9 cellular contexts compared by ENCODE assay signal in genomic region chr6:116444092-116444491, GRCh38. TPM values are rescaled to one million over a fixed set of nuclear protein-coding genes. Genes with fewer than 3 reads are reported as not detected.
DNase-seq lines count a peak whose midpoint lies in the region; ATAC-seq, FAIRE-seq and TF ChIP-seq lines count a peak whose summit lies in the region.
"Had no signal": no experiment of that assay in that cellular context is flagged by ENCODE, and none has a peak within 500 bp of the region (broad histone marks: within the 10 kb centered on the region; RNA-seq: fewer than 3 reads in every experiment).

No MANE protein-coding gene starts in this region.

- CTCF ChIA-PET in OCI-LY7 (lab: Charles Lee; ENCODE audit: unreplicated experiment) = no interaction called here

- no peaks in the 10 kb centered on the region for H3K79me2 ChIP-seq in OCI-LY7 (ENCODE audit: insufficient read depth, low read depth, low read length)
- no peaks in the 10 kb centered on the region for H3K79me2 ChIP-seq in osteoblast (ENCODE audit: insufficient read depth, low read length)

- BruUV-seq in OCI-LY7 (replicated peaks; lab: Mats Ljungman, UMichigan) = no TSS peak

- H2AFZ ChIP-seq in OCI-LY7 (ENCODE audit: low read length) (no peak overlapping the region), osteoblast (ENCODE audit: low read length) (no peak overlapping the region)

- H3K4me2 ChIP-seq in OCI-LY7 (ENCODE audit: low read length) (no peak overlapping the region), osteoblast (ENCODE audit: insufficient read depth, low read length) (no peak overlapping the region)

- POLR2A ChIA-PET in OCI-LY7 (lab: Charles Lee) = interaction anchor here (1.1 to 1.4 kb wide), 3 partner anchors 10 to 116 kb away, joined by 3 to 9 read pairs (median 3); no protein-coding TSS in a partner anchor

- H3K36me3 ChIP-seq in OCI-LY7 (ENCODE audit: insufficient read depth, low read length) (no peaks in the 10 kb centered on the region), osteoblast (ENCODE audit: insufficient read depth, low read length) (no peaks in the 10 kb centered on the region)
- H3K36me3 ChIP-seq: HAP-1 had no signal

- no peaks in the 10 kb centered on the region for H3K9me3 ChIP-seq in OCI-LY7 (ENCODE audit: low read length)
- H3K9me3 ChIP-seq in osteoblast (ENCODE audit: low read depth, low read length) = no peaks in the 10 kb centered on the region
- H3K9me3 ChIP-seq: HAP-1 had no signal

- H3K9me2 ChIP-seq in OCI-LY7 (ENCODE audit: insufficient read depth, low read length) = peaks cover under 1% of the 10 kb centered on the region; the same call in 1 of the 2 replicates

- no peaks in the 10 kb centered on the region for H3K27me3 ChIP-seq in osteoblast (ENCODE audit: insufficient read depth, low read length)

- H4K20me1 ChIP-seq in OCI-LY7 (ENCODE audit: insufficient read depth, low read length) = no peaks in the 10 kb centered on the region
- no peaks in the 10 kb centered on the region for H4K20me1 ChIP-seq in osteoblast (ENCODE audit: insufficient read depth, low read length)

- H3K4me1 ChIP-seq in OCI-LY7 (ENCODE audit: insufficient read depth, low read length, poor library complexity, severe bottlenecking) (no peaks in the 10 kb centered on the region), osteoblast (ENCODE audit: insufficient read depth, low read length) (peaks cover 51% of the 10 kb centered on the region)
- H3K4me1 ChIP-seq: HAP-1 had no signal

- DNase-seq in A172 (ENCODE audit: low spot score) (peak; percentile 19), OCI-LY7 (ENCODE audit: low spot score) (peak; percentile 44), osteoblast (ENCODE audit: insufficient read length, low spot score, missing footprints) (no peak), NCI-H128 (lab: John Stamatoyannopoulos, UW; ENCODE audit: unreplicated experiment) (no peak), islet precursor cell (no peak)

- H3K27ac ChIP-seq in OCI-LY7 (ENCODE audit: low read depth, low read length, poor library complexity, severe bottlenecking) (no peak overlapping the region), osteoblast (ENCODE audit: low read depth, low read length) (peak overlapping the region; percentile 23)

- ATAC-seq in HG02870 (IDR thresholded peaks at IDR 0.05; ENCODE audit: unreplicated experiment) = peak; percentile 43

- no peak overlapping the region for H3K4me3 ChIP-seq in OCI-LY7 (ENCODE audit: low read depth, low read length, poor library complexity, severe bottlenecking)
- H3K4me3 ChIP-seq in osteoblast (ENCODE audit: insufficient read depth, low read length) = no peak overlapping the region
- H3K4me3 ChIP-seq: HAP-1 had no signal

- FAIRE-seq in endometrium (lab: Jason Lieb, UNC) = peak; percentile 43

- TF ChIP-seq CTCF in GM12801 (IDR thresholded peaks at IDR 0.05; ENCODE audit: extremely low read depth, insufficient read length) (peak; percentile 19), OCI-LY7 (conservative IDR thresholded peaks at IDR 0.05; ENCODE audit: low read length) (peak; percentile 78), osteoblast (IDR thresholded peaks at IDR 0.05; ENCODE audit: extremely low read depth, low read depth, low read length) (peak; percentile 44)

- intact Hi-C loops in OCI-LY7 (cut with micrococcal nuclease; ENCODE audit: unreplicated experiment) = loop anchor here (1.0 to 2.0 kb wide), 2 partner anchors 13 to 88 kb away; no protein-coding TSS in a partner anchor

RNA-seq across cellular contexts. Expression of gene CALHM6, which starts 17.1 kb away (rescaled TPM):
- total RNA-seq in A172 (2014; rRNA removed; shearing (Covaris generic)) = not detected in 2 replicates
- total RNA-seq in OCI-LY7 (2014; rRNA removed; shearing (Covaris generic)) = not detected in 2 replicates
- total RNA-seq in OCI-LY7 (2022) = 0.79 and 1.8 TPM in 2 replicates
- total RNA-seq in osteoblast = 0.72 and 0.88 TPM in 2 replicates

Comparison
In these comparisons a context has a peak if more than half of its experiments do, and no peak if none do; other contexts are left out.
1. DNase-seq: peak in A172 (single experiment) and OCI-LY7 (single experiment); none in osteoblast (single experiment), NCI-H128 (single experiment) and islet precursor cell (single experiment).
2. CTCF ChIP-seq: peak in every context shown above with its lines; median percentile 78 in OCI-LY7; 44 in osteoblast; 19 in GM12801.